8 cellular contexts compared by ENCODE assay signal in genomic region chr13:52235900-52236595, GRCh38.
DNase-seq lines count a peak whose midpoint lies in the region; ATAC-seq and TF ChIP-seq lines count a peak whose summit lies in the region.
"Not testable (repeated sequence)": the region's sequence is repeated elsewhere in the genome, so short reads cannot be mapped to it uniquely, and the experiment has no call there.

No MANE protein-coding gene starts in this region.

- intact Hi-C loops in tibial artery (cut with DNase I; ENCODE audit: low total_unique reads): not testable (repeated sequence)

- H3K9me3 ChIP-seq in neutrophil, tibial artery: not testable (repeated sequence)

- not testable (repeated sequence) for H3K27ac ChIP-seq in neutrophil, tibial artery

- peak; percentile 80 for ATAC-seq in HG02642 (IDR thresholded peaks at IDR 0.05; ENCODE audit: poor library complexity, unreplicated experiment)

- not testable (repeated sequence) for H3K4me1 ChIP-seq in neutrophil (ENCODE audit: control insufficient read depth in 1 of 2, insufficient read depth in 1 of 2, low read depth in 1 of 2, low read length in 1 of 2); tibial artery

- DNase-seq in NAMALWA (ENCODE audit: low spot score) (peak; percentile 76), SHP77 treated with DMSO at 0.1 percent for 48 hours (lab: John Stamatoyannopoulos, UW) (peak; percentile 3), activated gamma-delta T cell treated with Interleukin-2 at 50 U/mL for 16 hours (peak; percentile 33), foreskin melanocyte (peak; percentile 49), tibial artery (peak in 1 of 2 donors; percentile 28)

- H3K36me3 ChIP-seq in neutrophil, tibial artery: not testable (repeated sequence)

- TF ChIP-seq CTCF in GM12873 (IDR thresholded peaks at IDR 0.05; ENCODE audit: insufficient read depth, low read depth, low read length, missing control alignments) (peak; percentile 50), neutrophil (IDR thresholded peaks at IDR 0.05) (peak; percentile 60), tibial artery (IDR thresholded peaks at IDR 0.05) (peak; percentile 23 to 57)

- not testable (repeated sequence) for H3K4me3 ChIP-seq in neutrophil (ENCODE audit: low read depth in 1 of 2, low read length in 1 of 2)
- H3K4me3 ChIP-seq in tibial artery: peak overlapping the region; percentile 28 to 30

- H3K27me3 ChIP-seq in neutrophil, tibial artery: not testable (repeated sequence)
